1 cellular context compared by ENCODE assay signal in the genomic region with DNA sequence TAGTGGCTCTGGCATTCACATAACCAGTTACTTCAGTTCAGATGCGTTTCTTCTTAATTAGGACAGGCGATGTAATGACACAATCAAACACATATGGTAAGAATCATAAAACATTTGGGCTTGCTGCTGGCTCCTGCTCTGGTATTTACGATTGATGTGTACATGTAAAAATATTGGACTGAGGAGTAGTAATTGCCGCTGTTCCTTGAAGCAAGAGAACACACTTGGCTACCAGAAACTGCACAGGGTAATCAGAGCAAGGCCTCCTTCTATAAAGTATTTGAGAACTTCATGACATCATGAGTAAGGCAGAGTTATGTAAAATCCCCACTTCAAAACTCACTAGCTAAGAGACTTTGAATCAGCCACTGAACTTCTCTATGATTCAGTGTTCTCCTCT.
TF ChIP-seq lines count a peak whose summit lies in the region.

No MANE protein-coding gene starts in this region.

TF ChIP-seq in endothelial cell of umbilical vein, 7 proteins besides CTCF, POLR2A, EP300 and RAD21 (continued from another document):
- TF ChIP-seq FOS (IDR thresholded peaks at IDR 0.05; ENCODE audit: borderline replicate concordance, insufficient read depth, low read length), result no peak
- no peak for TF ChIP-seq EZH2 (IDR thresholded peaks at IDR 0.05; ENCODE audit: borderline replicate concordance, low read depth, low read length, severe bottlenecking)
